9 cellular contexts compared by ENCODE assay signal in the genomic region with DNA sequence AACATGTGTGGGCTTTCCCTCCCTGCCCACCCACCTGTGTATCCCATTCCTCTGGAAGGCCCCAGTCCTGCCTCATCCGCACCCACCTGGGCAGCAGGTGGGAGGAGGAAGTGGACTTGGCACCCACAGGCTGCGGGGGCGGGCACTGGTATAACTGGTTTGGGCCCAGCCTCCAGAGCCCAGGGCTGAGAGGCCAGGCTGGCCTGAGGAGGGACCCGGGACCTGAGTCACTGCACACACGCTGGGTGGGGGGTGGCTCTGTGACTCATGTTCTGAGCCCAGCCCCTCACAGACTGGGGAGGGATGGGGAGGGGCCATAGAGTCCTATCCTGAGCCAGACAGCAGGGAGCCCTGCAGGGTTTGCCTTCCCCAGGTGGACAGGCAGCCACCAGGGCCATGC. TPM values are rescaled to one million over a fixed set of nuclear protein-coding genes. Genes with fewer than 3 reads are reported as not detected.
A peak's percentile ranks its signal among the peaks of the same experiment; 100 is the strongest.
DNase-seq lines count a peak whose midpoint lies in the region; ATAC-seq and TF ChIP-seq lines count a peak whose summit lies in the region.
"Had no signal": no experiment of that assay in that cellular context is flagged by ENCODE, and none has a peak within 500 bp of the region (broad histone marks: within the 10 kb centered on the region; RNA-seq: fewer than 3 reads in every experiment).

No MANE protein-coding gene starts in this region.

- H3K27ac ChIP-seq in PC-9 = peak overlapping the region; percentile 81
- H3K27ac ChIP-seq in rectal smooth muscle tissue (ENCODE audit: low read depth, low read length) = no peak overlapping the region
- H3K27ac ChIP-seq: KMS-11 had no signal

- no peak for TF ChIP-seq CTCF in PC-9 (conservative IDR thresholded peaks at IDR 0.05)

- no TSS peak for BruUV-seq in PC-9 (replicated peaks; lab: Mats Ljungman, UMichigan)

- in situ Hi-C loops in G401 (cut with HindIII; ENCODE audit: low sequenced_read_pairs) = no loop called here

- H4K20me1 ChIP-seq in PC-9 (ENCODE audit: insufficient read depth) = no peaks in the 10 kb centered on the region

- POLR2A ChIA-PET in PC-9 (lab: Charles Lee; ENCODE audit: unreplicated experiment) = no interaction called here
- POLR2A ChIA-PET in activated CD4-positive, alpha-beta memory T cell treated with anti-CD3 and anti-CD28 coated beads, Interleukin-2, amount 10 ng/mL, durations not matched to agents 7 days and 5 days (lab: Charles Lee) = interaction anchor here (1.6 kb wide), 1 partner anchor 14 kb away, joined by 4 read pairs; no protein-coding TSS in a partner anchor

- H3F3A ChIP-seq in PC-9 (ENCODE audit: insufficient read depth, low read depth) = peaks cover 17% of the 10 kb centered on the region; the same call in 1 of the 2 replicates

- DNase-seq in EL (peak; percentile 91), PC-9 (peak; percentile 90 to 94), fibroblast of gingiva (ENCODE audit: low read depth) (peak; percentile 28), G401 (ENCODE audit: low spot score) (no peak), hypothalamus (lab: John Stamatoyannopoulos, UW) (no peak)
- no peak for DNase-seq in activated CD4-positive, alpha-beta memory T cell treated with anti-CD3 and anti-CD28 coated beads, Interleukin-2, amount 10 ng/mL, durations not matched to agents 7 days and 5 days

- H3K27me3 ChIP-seq in PC-9 (ENCODE audit: insufficient read depth, low read depth) (no peaks in the 10 kb centered on the region), rectal smooth muscle tissue (ENCODE audit: control insufficient read depth, insufficient read depth, low read length) (no peaks in the 10 kb centered on the region)

- no peaks in the 10 kb centered on the region for H3K27me3 Mint-ChIP-seq in activated CD4-positive, alpha-beta memory T cell treated with anti-CD3 and anti-CD28 coated beads, Interleukin-2, amount 10 ng/mL, durations not matched to agents 7 days and 5 days

- CTCF ChIA-PET in PC-9 (lab: Charles Lee) = no interaction called here
- CTCF ChIA-PET in activated CD4-positive, alpha-beta memory T cell treated with anti-CD3 and anti-CD28 coated beads, Interleukin-2, amount 10 ng/mL, durations not matched to agents 7 days and 5 days (lab: Charles Lee) = no interaction called here

- no peak overlapping the region for H3K27ac Mint-ChIP-seq in activated CD4-positive, alpha-beta memory T cell treated with anti-CD3 and anti-CD28 coated beads, Interleukin-2, amount 10 ng/mL, durations not matched to agents 7 days and 5 days

- intact Hi-C loops in PC-9 (cut with micrococcal nuclease; ENCODE audit: unreplicated experiment) = loop anchor here (1.0 to 2.0 kb wide), 2 partner anchors 10 to 16 kb away; partner anchors contain the start of gene PHLDA2

- no peaks in the 10 kb centered on the region for H3K79me2 ChIP-seq in PC-9 (ENCODE audit: low read depth)

- peak overlapping the region; percentile 30 for H3K9ac ChIP-seq in rectal smooth muscle tissue (ENCODE audit: low read length)
- H3K9ac ChIP-seq: KMS-11 had no signal

- no peaks in the 10 kb centered on the region for H3K36me3 ChIP-seq in PC-9 (ENCODE audit: low read depth)
- H3K36me3 ChIP-seq in rectal smooth muscle tissue (ENCODE audit: control insufficient read depth, insufficient read depth, low read length) = no peaks in the 10 kb centered on the region

- H2AFZ ChIP-seq in PC-9 = no peak overlapping the region

- H3K9me2 ChIP-seq in PC-9 (ENCODE audit: insufficient read depth) = no peaks in the 10 kb centered on the region

- H3K9me3 ChIP-seq in PC-9 (ENCODE audit: insufficient read depth, low read depth) = no peaks in the 10 kb centered on the region

- H3K9me3 Mint-ChIP-seq in activated CD4-positive, alpha-beta memory T cell treated with anti-CD3 and anti-CD28 coated beads, Interleukin-2, amount 10 ng/mL, durations not matched to agents 7 days and 5 days = no peaks in the 10 kb centered on the region

- H3K4me2 ChIP-seq in PC-9 = peak overlapping the region; percentile 91
- H3K4me2 ChIP-seq: KMS-11 had no signal

- no peaks in the 10 kb centered on the region for H3K36me3 Mint-ChIP-seq in activated CD4-positive, alpha-beta memory T cell treated with anti-CD3 and anti-CD28 coated beads, Interleukin-2, amount 10 ng/mL, durations not matched to agents 7 days and 5 days (ENCODE audit: low read depth)

- no peak for ATAC-seq in HG03280 (IDR thresholded peaks at IDR 0.05; ENCODE audit: unreplicated experiment)

- no peak overlapping the region for H3K4me3 Mint-ChIP-seq in activated CD4-positive, alpha-beta memory T cell treated with anti-CD3 and anti-CD28 coated beads, Interleukin-2, amount 10 ng/mL, durations not matched to agents 7 days and 5 days

- H3K4me1 Mint-ChIP-seq in activated CD4-positive, alpha-beta memory T cell treated with anti-CD3 and anti-CD28 coated beads, Interleukin-2, amount 10 ng/mL, durations not matched to agents 7 days and 5 days = peaks cover 7% of the 10 kb centered on the region

- H3K4me1 ChIP-seq in PC-9 (replicated peaks; ENCODE audit: insufficient read depth) (peaks cover 33% of the 10 kb centered on the region), rectal smooth muscle tissue (ENCODE audit: control insufficient read depth, insufficient read depth, low read length) (no peaks in the 10 kb centered on the region)

- H3K4me3 ChIP-seq in PC-9 = peak overlapping the region; percentile 41; the same call in 1 of the 2 replicates
- no peak overlapping the region for H3K4me3 ChIP-seq in rectal smooth muscle tissue (ENCODE audit: low read length)

RNA-seq across cellular contexts. Expression of gene PHLDA2, which starts 16.7 kb away (rescaled TPM):
- total RNA-seq in PC-9 (2021) = 10.7 and 14.1 TPM in 2 replicates
- total RNA-seq in G401 (2014; rRNA removed; shearing (Covaris generic)) = 2.2 and 3.1 TPM in 2 replicates
- total RNA-seq in activated CD4-positive, alpha-beta memory T cell treated with anti-CD3 and anti-CD28 coated beads, Interleukin-2, amount 10 ng/mL, durations not matched to agents 7 days and 5 days = 1 to 10 TPM; 3.7 to 5.0 TPM

RNA-seq across cellular contexts. Expression of gene CDKN1C, which starts 26.9 kb away (rescaled TPM):
- total RNA-seq in PC-9 (2021) = 5.1 and 7.6 TPM in 2 replicates
- total RNA-seq in G401 (2014; rRNA removed; shearing (Covaris generic)) = 14.0 and 15.6 TPM in 2 replicates
- total RNA-seq in activated CD4-positive, alpha-beta memory T cell treated with anti-CD3 and anti-CD28 coated beads, Interleukin-2, amount 10 ng/mL, durations not matched to agents 7 days and 5 days = under 1 TPM; 0.55 to 0.60 TPM

Comparison
In these comparisons a context has a peak if more than half of its experiments do, and no peak if none do; other contexts are left out.
1. DNase-seq: peak in EL (single experiment), PC-9 (2 of 2) and fibroblast of gingiva (single experiment); none in G401 (single experiment), activated CD4-positive, alpha-beta memory T cell treated with anti-CD3 and anti-CD28 coated beads, Interleukin-2, amount 10 ng/mL, durations not matched to agents 7 days and 5 days (single experiment) and hypothalamus (0 of 51).